8 cellular contexts compared by ENCODE assay signal in genomic region chr3:126208618-126209256, GRCh38. TPM values are rescaled to one million over a fixed set of nuclear protein-coding genes. Genes with fewer than 3 reads are reported as not detected.
DNase-seq lines count a peak whose midpoint lies in the region; ATAC-seq, FAIRE-seq and TF ChIP-seq lines count a peak whose summit lies in the region.

No MANE protein-coding gene starts in this region.

- intact Hi-C loops in activated CD4-positive, alpha-beta memory T cell treated with anti-CD3 and anti-CD28 coated beads for 36 hours (cut with micrococcal nuclease): no loop called here

- no peak overlapping the region for H3K27ac Mint-ChIP-seq in activated CD4-positive, alpha-beta memory T cell treated with anti-CD3 and anti-CD28 coated beads for 36 hours

- H3K27me3 Mint-ChIP-seq in activated CD4-positive, alpha-beta memory T cell treated with anti-CD3 and anti-CD28 coated beads for 36 hours: peaks cover 36% of the 10 kb centered on the region

- ATAC-seq in foreskin keratinocyte: peak; percentile 74

- H3K4me1 ChIP-seq in foreskin keratinocyte (peaks cover 23% of the 10 kb centered on the region), small intestine (ENCODE audit: control insufficient read depth in 2 of 2, insufficient read depth in 1 of 2, low read depth in 1 of 2, low read length in 1 of 2) (no peaks in the 10 kb centered on the region)

- 44 to 55% (median 46%) methylated on average over 11 of the region's 11 CpGs for WGBS in small intestine, 3 donors

- CTCF ChIA-PET in activated CD4-positive, alpha-beta memory T cell treated with anti-CD3 and anti-CD28 coated beads for 36 hours (lab: Charles Lee): no interaction called here

- TF ChIP-seq POLR2A in GM12892 (IDR thresholded peaks at IDR 0.05; ENCODE audit: low read depth, low read length): no peak

- H3K9me3 Mint-ChIP-seq in activated CD4-positive, alpha-beta memory T cell treated with anti-CD3 and anti-CD28 coated beads for 36 hours: no peaks in the 10 kb centered on the region

- H3K36me3 ChIP-seq in small intestine (ENCODE audit: control insufficient read depth in 2 of 2, insufficient read depth in 2 of 2, low read length in 2 of 2): no peaks in the 10 kb centered on the region

- no peak overlapping the region for H3K4me3 ChIP-seq in small intestine (ENCODE audit: low read depth in 1 of 2, low read length in 2 of 2)

- H3K27me3 ChIP-seq in foreskin keratinocyte: no peaks in the 10 kb centered on the region
- H3K27me3 ChIP-seq in small intestine (ENCODE audit: control insufficient read depth in 2 of 2, insufficient read depth in 2 of 2, low read length in 2 of 2): peaks cover 0 to 6% of the 10 kb centered on the region in 2 donors

- no peaks in the 10 kb centered on the region for H3K9me3 ChIP-seq in small intestine (ENCODE audit: control insufficient read depth, low read depth)

- H3K36me3 Mint-ChIP-seq in activated CD4-positive, alpha-beta memory T cell treated with anti-CD3 and anti-CD28 coated beads for 36 hours: no peaks in the 10 kb centered on the region

- peak; percentile 90 for FAIRE-seq in HTR-8/SVneo (lab: Jason Lieb, UNC)
- FAIRE-seq in small intestine (lab: Jason Lieb, UNC): no peak
- FAIRE-seq in GM12892 (lab: Jason Lieb, UNC): no peak

- no peak overlapping the region for H3K4me3 Mint-ChIP-seq in activated CD4-positive, alpha-beta memory T cell treated with anti-CD3 and anti-CD28 coated beads for 36 hours

- peaks cover 5% of the 10 kb centered on the region for H3K4me1 Mint-ChIP-seq in activated CD4-positive, alpha-beta memory T cell treated with anti-CD3 and anti-CD28 coated beads for 36 hours (ENCODE audit: low read depth)

- POLR2A ChIA-PET in activated CD4-positive, alpha-beta memory T cell treated with anti-CD3 and anti-CD28 coated beads for 36 hours (lab: Charles Lee): no interaction called here

- DNase-seq in HTR-8/SVneo (ENCODE audit: insufficient read length, low spot score): peak; percentile 94
- DNase-seq in SHP77 (lab: John Stamatoyannopoulos, UW): peak; percentile 29 to 48
- DNase-seq in foreskin keratinocyte: peak; percentile 86 to 89
- peak; percentile 66 for DNase-seq in small intestine
- no peak for DNase-seq in OCI-M2 (lab: John Stamatoyannopoulos, UW; ENCODE audit: unreplicated experiment)
- DNase-seq in activated CD4-positive, alpha-beta memory T cell treated with anti-CD3 and anti-CD28 coated beads for 36 hours: no peak
- DNase-seq in GM12892 (ENCODE audit: insufficient read length): no peak
- DNase-seq in GOT3 (lab: John Stamatoyannopoulos, UW): no peak

- TF ChIP-seq CTCF in foreskin keratinocyte (conservative IDR thresholded peaks at IDR 0.05): no peak

- H3K27ac ChIP-seq in foreskin keratinocyte (no peak overlapping the region), small intestine (ENCODE audit: low read depth in 1 of 2, low read length in 1 of 2) (no peak overlapping the region)

RNA-seq across cellular contexts. Expression of gene ALDH1L1, which starts 28.4 kb away (rescaled TPM):
- total RNA-seq in foreskin keratinocyte: 0.68 and 1.7 TPM in 2 replicates
- 0.49 and 1.3 TPM in 2 replicates for polyA plus RNA-seq in foreskin keratinocyte
- polyA plus RNA-seq in small intestine: 1 to 10 TPM in 1 of 3 donors, under 1 TPM in 2; 0.27 to 4.5 (median 0.45) TPM
- not detected for total RNA-seq in activated CD4-positive, alpha-beta memory T cell treated with anti-CD3 and anti-CD28 coated beads for 36 hours
- polyA plus RNA-seq in GM12892 (2012; ENCODE audit: missing spikeins): 0.55 TPM

Comparison
In these comparisons a context has a peak if more than half of its experiments do, and no peak if none do; other contexts are left out.
1. DNase-seq: peak in HTR-8/SVneo (single experiment), SHP77 (2 of 2), foreskin keratinocyte (2 of 2) and small intestine (single experiment); none in OCI-M2 (single experiment), activated CD4-positive, alpha-beta memory T cell treated with anti-CD3 and anti-CD28 coated beads for 36 hours (single experiment), GM12892 (single experiment) and GOT3 (single experiment).